1 cellular context compared by ENCODE assay signal in genomic region chr3:197555281-197556261, GRCh38.
TF ChIP-seq lines count a peak whose summit lies in the region.

Gene BDH1 (minus strand): TSS chr3:197555968. CDS start chr3:197546443, 9,525 bp downstream.

TF ChIP-seq in IMR-90, 13 proteins besides CTCF, POLR2A, EP300 and RAD21 (continued from another document):
- TF ChIP-seq ELK1 (IDR thresholded peaks at IDR 0.05; ENCODE audit: borderline replicate concordance, low read depth, low read length) (no peak), MAFK (IDR thresholded peaks at IDR 0.05; ENCODE audit: low read depth, low read length) (no peak), RFX5 (IDR thresholded peaks at IDR 0.05; ENCODE audit: low read depth, low read length) (no peak), USF2 (IDR thresholded peaks at IDR 0.05; ENCODE audit: low read depth, low read length) (no peak)
